10 cellular contexts compared by ENCODE assay signal in genomic region chr9:129208191-129209091, GRCh38. TPM values are rescaled to one million over a fixed set of nuclear protein-coding genes. Genes with fewer than 3 reads are reported as not detected.
DNase-seq lines count a peak whose midpoint lies in the region; ATAC-seq, FAIRE-seq and TF ChIP-seq lines count a peak whose summit lies in the region.
"Had no signal": no experiment of that assay in that cellular context is flagged by ENCODE, and none has a peak within 500 bp of the region (broad histone marks: within the 10 kb centered on the region; RNA-seq: fewer than 3 reads in every experiment).

No MANE protein-coding gene starts in this region.

- in situ Hi-C loops in GM13977 (cut with MboI; ENCODE audit: low pct_unique_long_range_greater_than_20kb, low sequenced_read_pairs, unreplicated experiment): no loop called here

- H3K4me1 Mint-ChIP-seq in activated naive CD4-positive, alpha-beta T cell treated with anti-CD3 and anti-CD28 coated beads, Interleukin-2, amount 10 ng/mL, durations not matched to agents 7 days and 5 days: peaks cover 33% of the 10 kb centered on the region
- peaks cover 6% of the 10 kb centered on the region for H3K4me1 Mint-ChIP-seq in nephron

- no peak overlapping the region for H3K4me3 Mint-ChIP-seq in activated naive CD4-positive, alpha-beta T cell treated with anti-CD3 and anti-CD28 coated beads, Interleukin-2, amount 10 ng/mL, durations not matched to agents 7 days and 5 days
- peak overlapping the region in 2 of 3 experiments; percentile 40 to 51 for H3K4me3 Mint-ChIP-seq in nephron

- DNase-seq in NCI-H82 (lab: John Stamatoyannopoulos, UW): peak; percentile 25
- DNase-seq in NCI-H82 treated with DMSO at 0.1 percent for 48 hours (lab: John Stamatoyannopoulos, UW; ENCODE audit: unreplicated experiment): no peak
- DNase-seq in activated naive CD4-positive, alpha-beta T cell treated with anti-CD3 and anti-CD28 coated beads, Interleukin-2, amount 10 ng/mL, durations not matched to agents 7 days and 5 days: peak; percentile 60
- DNase-seq in stimulated activated naive CD8-positive, alpha-beta T cell treated with anti-CD3 and anti-CD28 coated beads, Interleukin-15, Interleukin-2, amounts not matched to agents 100 U/mL and 50 U/mL, for 24 hours: peak; percentile 82
- no peak for DNase-seq in GM12892 (ENCODE audit: insufficient read length)
- DNase-seq in GM13977 (ENCODE audit: low spot score): no peak

- CTCF ChIA-PET in activated naive CD4-positive, alpha-beta T cell treated with anti-CD3 and anti-CD28 coated beads, Interleukin-2, amount 10 ng/mL, durations not matched to agents 7 days and 5 days (lab: Charles Lee): no interaction called here

- no peak overlapping the region for H3K27ac Mint-ChIP-seq in activated naive CD4-positive, alpha-beta T cell treated with anti-CD3 and anti-CD28 coated beads, Interleukin-2, amount 10 ng/mL, durations not matched to agents 7 days and 5 days
- H3K27ac Mint-ChIP-seq in nephron: peak overlapping the region in 2 of 3 experiments; percentile 57 to 63

- peak; percentile 91 for ATAC-seq in stimulated activated naive CD8-positive, alpha-beta T cell treated with anti-CD3 and anti-CD28 coated beads, Interleukin-15, Interleukin-2, amounts not matched to agents 100 U/mL and 50 U/mL, for 24 hours
- no peak for ATAC-seq in HG03521 (IDR thresholded peaks at IDR 0.05; ENCODE audit: unreplicated experiment)
- ATAC-seq: right cardiac atrium had no signal

- no peaks in the 10 kb centered on the region for H3K36me3 Mint-ChIP-seq in activated naive CD4-positive, alpha-beta T cell treated with anti-CD3 and anti-CD28 coated beads, Interleukin-2, amount 10 ng/mL, durations not matched to agents 7 days and 5 days
- no peaks in the 10 kb centered on the region for H3K36me3 Mint-ChIP-seq in nephron (ENCODE audit: low read depth)
- H3K36me3 Mint-ChIP-seq: brain had no signal

- FAIRE-seq in GM12892 (lab: Jason Lieb, UNC): no peak

- H3K9me3 Mint-ChIP-seq in activated naive CD4-positive, alpha-beta T cell treated with anti-CD3 and anti-CD28 coated beads, Interleukin-2, amount 10 ng/mL, durations not matched to agents 7 days and 5 days: peaks cover 2% of the 10 kb centered on the region
- H3K9me3 Mint-ChIP-seq in nephron: no peaks in the 10 kb centered on the region

- peaks cover 22% of the 10 kb centered on the region for H3K27me3 Mint-ChIP-seq in activated naive CD4-positive, alpha-beta T cell treated with anti-CD3 and anti-CD28 coated beads, Interleukin-2, amount 10 ng/mL, durations not matched to agents 7 days and 5 days
- H3K27me3 Mint-ChIP-seq in nephron (ENCODE audit: low read depth): peaks cover 11% of the 10 kb centered on the region
- H3K27me3 Mint-ChIP-seq: brain had no signal

- TF ChIP-seq CTCF in nephron (IDR thresholded peaks at IDR 0.05; ENCODE audit: unreplicated experiment in 3 of 3) (no peak), GM13977 (IDR thresholded peaks at IDR 0.05; ENCODE audit: extremely low read depth, insufficient read depth, missing control alignments) (no peak)

- TF ChIP-seq POLR2A in GM12892 (IDR thresholded peaks at IDR 0.05; ENCODE audit: low read depth, low read length): no peak

RNA-seq across cellular contexts. Expression of gene IER5L, which starts 30.4 kb away (rescaled TPM):
- not detected for polyA plus RNA-seq in GM12892 (2012; ENCODE audit: missing spikeins)

Comparison
In these comparisons a context has a peak if more than half of its experiments do, and no peak if none do; other contexts are left out.
1. DNase-seq: peak in NCI-H82 (single experiment), activated naive CD4-positive, alpha-beta T cell treated with anti-CD3 and anti-CD28 coated beads, Interleukin-2, amount 10 ng/mL, durations not matched to agents 7 days and 5 days (single experiment) and stimulated activated naive CD8-positive, alpha-beta T cell treated with anti-CD3 and anti-CD28 coated beads, Interleukin-15, Interleukin-2, amounts not matched to agents 100 U/mL and 50 U/mL, for 24 hours (single experiment); none in NCI-H82 treated with DMSO at 0.1 percent for 48 hours (single experiment), GM12892 (single experiment) and GM13977 (single experiment).